In genomic region chr5:78803386-78803785, GRCh38 we compare ENCODE assay signal across 11 cellular contexts.
DNase-seq lines count a peak whose midpoint lies in the region; TF ChIP-seq lines count a peak whose summit lies in the region.
"Had no signal": no experiment of that assay in that cellular context is flagged by ENCODE, and none has a peak within 500 bp of the region (broad histone marks: within the 10 kb centered on the region; RNA-seq: fewer than 3 reads in every experiment).

No MANE protein-coding gene starts in this region.

- H3K4me3 ChIP-seq in AG10803 (ENCODE audit: low read length) (no peak overlapping the region), cardiac fibroblast (replicated peaks in 1 of 2; ENCODE audit: low read depth in 2 of 2, low read length in 2 of 2) (no peak overlapping the region), left ventricle myocardium inferior (no peak overlapping the region), rectal smooth muscle tissue (ENCODE audit: low read length) (no peak overlapping the region)
- H3K4me3 ChIP-seq: A549 had no signal

- TF ChIP-seq CTCF in AG10803 (conservative IDR thresholded peaks at IDR 0.05; ENCODE audit: low read length) (no peak), cardiac fibroblast (IDR thresholded peaks at IDR 0.05; ENCODE audit: low read depth, low read length) (no peak), left ventricle myocardium inferior (IDR thresholded peaks at IDR 0.05; ENCODE audit: borderline replicate concordance) (no peak)

- H3K4me1 ChIP-seq in left ventricle myocardium inferior (peaks cover 6% of the 10 kb centered on the region), rectal smooth muscle tissue (ENCODE audit: control insufficient read depth, insufficient read depth, low read length) (peaks cover 11% of the 10 kb centered on the region)

- H3K9ac ChIP-seq in rectal smooth muscle tissue (ENCODE audit: low read length), result no peak overlapping the region

- no peaks in the 10 kb centered on the region for H3K9me3 ChIP-seq in left ventricle myocardium inferior (replicated peaks)
- H3K9me3 ChIP-seq: A549 had no signal

- H3K27me3 ChIP-seq in left ventricle myocardium inferior (ENCODE audit: low read depth), result no peaks in the 10 kb centered on the region
- H3K27me3 ChIP-seq in rectal smooth muscle tissue (ENCODE audit: control insufficient read depth, insufficient read depth, low read length), result no peaks in the 10 kb centered on the region

- H3K27ac ChIP-seq in left ventricle myocardium inferior (replicated peaks), result peak overlapping the region; percentile 32
- peak overlapping the region; percentile 64 for H3K27ac ChIP-seq in rectal smooth muscle tissue (ENCODE audit: low read depth, low read length)
- H3K27ac ChIP-seq: A549 had no signal

- DNase-seq in AG10803 (ENCODE audit: low read depth), result peak; percentile 93
- peak; percentile 14 to 85 for DNase-seq in cardiac fibroblast (ENCODE audit: low read depth in 2 of 2)
- peak; percentile 80 for DNase-seq in left ventricle myocardium inferior
- DNase-seq in GF-D8 (lab: John Stamatoyannopoulos, UW), result no peak
- DNase-seq in activated CD4-positive, CD25-positive, alpha-beta regulatory T cell treated with anti-CD3 and anti-CD28 coated beads, Interleukin-2, amount 50 U/mL, for 72 hours, result no peak
- no peak for DNase-seq in HPDE6-E6E7 (ENCODE audit: extremely low spot score)
- DNase-seq in NCI-H345 (lab: John Stamatoyannopoulos, UW), result no peak
- DNase-seq: activated CD4-positive, alpha-beta T cell treated with anti-CD3 and anti-CD28 coated beads, Interleukin-2, amount 10 ng/mL, durations not matched to agents 24 days and 14 days; NCI-H1048 had no signal

- H3K36me3 ChIP-seq in left ventricle myocardium inferior, result no peaks in the 10 kb centered on the region
- no peaks in the 10 kb centered on the region for H3K36me3 ChIP-seq in rectal smooth muscle tissue (ENCODE audit: control insufficient read depth, insufficient read depth, low read length)

- intact Hi-C loops in left ventricle myocardium inferior (cut with micrococcal nuclease), result no loop called here

Comparison
In these comparisons a context has a peak if more than half of its experiments do, and no peak if none do; other contexts are left out.
1. DNase-seq: peak in AG10803 (single experiment), cardiac fibroblast (2 of 2) and left ventricle myocardium inferior (single experiment); none in GF-D8 (single experiment), activated CD4-positive, CD25-positive, alpha-beta regulatory T cell treated with anti-CD3 and anti-CD28 coated beads, Interleukin-2, amount 50 U/mL, for 72 hours (single experiment), HPDE6-E6E7 (single experiment) and NCI-H345 (single experiment).